Comparison of ENCODE assay signal across 1 cellular context in genomic region chr19:31675187-31675913, GRCh38.
TF ChIP-seq lines count a peak whose summit lies in the region.

No MANE protein-coding gene starts in this region.

TF ChIP-seq in H1, 55 proteins besides CTCF, POLR2A, EP300 and RAD21 (continued from another document):
- TF ChIP-seq NRF1 (IDR thresholded peaks at IDR 0.05; ENCODE audit: low read depth, low read length) (no peak), SP1 (IDR thresholded peaks at IDR 0.05; ENCODE audit: low read depth, low read length) (no peak), SP4 (IDR thresholded peaks at IDR 0.05; ENCODE audit: low read length) (no peak), CHD1 (IDR thresholded peaks at IDR 0.05; ENCODE audit: low read depth, low read length) (no peak), TEAD4 (IDR thresholded peaks at IDR 0.05; ENCODE audit: low read depth, low read length) (no peak)
